ENCODE assay signal across 8 cellular contexts in genomic region chr1:224357626-224358124, GRCh38. TPM values are rescaled to one million over a fixed set of nuclear protein-coding genes. Genes with fewer than 3 reads are reported as not detected.
A peak's percentile ranks its signal among the peaks of the same experiment; 100 is the strongest.
DNase-seq lines count a peak whose midpoint lies in the region; ATAC-seq, FAIRE-seq and TF ChIP-seq lines count a peak whose summit lies in the region.

No MANE protein-coding gene starts in this region.

- H3K9me3 ChIP-seq in HepG2 (ENCODE audit: low read length) (no peaks in the 10 kb centered on the region), upper lobe of left lung (no peaks in the 10 kb centered on the region)

- H3K9ac ChIP-seq in KMS-11, result peak overlapping the region; percentile 17; the same call in 1 of the 2 replicates
- peak overlapping the region; percentile 72 for H3K9ac ChIP-seq in HepG2 (ENCODE audit: insufficient read depth, low read depth, low read length)

- POLR2A ChIA-PET in HepG2 (lab: Yijun Ruan, JAX), result interaction anchor here (1.9 kb wide), 1 partner anchor 28 kb away, joined by 5 read pairs; the partner anchor contains the start of gene NVL

- H3K4me1 ChIP-seq in KMS-11 (ENCODE audit: low read depth, poor library complexity, severe bottlenecking) (peaks cover 18% of the 10 kb centered on the region), HepG2 (ENCODE audit: insufficient read depth, low read length) (peaks cover 48% of the 10 kb centered on the region), upper lobe of left lung (peaks cover 14 to 38% (median 18%) of the 10 kb centered on the region in 4 donors)

- BruUV-seq in HepG2 (replicated peaks; lab: Mats Ljungman, UMichigan), result no TSS peak

- intact Hi-C loops in CD14-positive monocyte (cut with micrococcal nuclease) (no loop called here), HepG2 (cut with micrococcal nuclease; ENCODE audit: unreplicated experiment) (loop anchor here (5.0 kb wide), 1 partner anchor 100 kb away; no protein-coding TSS in a partner anchor), posterior vena cava (cut with DNase I) (loop anchor here in 1 of 2 donors (2.0 kb wide), 1 partner anchor 61 kb away; no protein-coding TSS in a partner anchor)

- CTCF ChIA-PET in HepG2 (lab: Yijun Ruan, JAX; ENCODE audit: low intra/inter-chr PET ratio, low total read pairs), result no interaction called here

- H3K4me3 Mint-ChIP-seq in CD14-positive monocyte, result peak overlapping the region; percentile 87 to 93

- H3K36me3 ChIP-seq in KMS-11 (ENCODE audit: insufficient read depth) (no peaks in the 10 kb centered on the region), HepG2 (replicated peaks in 1 of 2; ENCODE audit: control insufficient read depth in 1 of 2, insufficient read depth in 2 of 2, low read length in 2 of 2) (no peaks in the 10 kb centered on the region), upper lobe of left lung (no peaks in the 10 kb centered on the region)

- peaks cover 31% of the 10 kb centered on the region for H3K4me1 Mint-ChIP-seq in CD14-positive monocyte

- H2AFZ ChIP-seq in KMS-11 (ENCODE audit: low read depth) (peak overlapping the region; percentile 83), HepG2 (ENCODE audit: low read length) (no peak overlapping the region)

- H3K4me2 ChIP-seq in KMS-11, result peak overlapping the region; percentile 91
- peak overlapping the region; percentile 88 for H3K4me2 ChIP-seq in HepG2 (ENCODE audit: low read depth, low read length)

- peak; percentile 37 for ATAC-seq in HepG2
- ATAC-seq in upper lobe of left lung (ENCODE audit: low FRiP score in 2 of 2), result peak; percentile 41 to 60

- H4K20me1 ChIP-seq in KMS-11 (ENCODE audit: insufficient read depth) (no peaks in the 10 kb centered on the region), HepG2 (ENCODE audit: insufficient read depth, low read length) (0 out of 2 replicates have a peak, but pooled peaks cover 2% of the 10 kb centered on the region)

- H3K79me2 ChIP-seq in KMS-11 (ENCODE audit: insufficient read depth, low read depth), result peaks cover 26% of the 10 kb centered on the region; the same call in 1 of the 2 replicates
- peaks cover 32% of the 10 kb centered on the region for H3K79me2 ChIP-seq in HepG2 (ENCODE audit: insufficient read depth, low read length)

- in situ Hi-C loops in HepG2 (cut with HindIII; ENCODE audit: extremely low pct_ligation_motif_present, low pct_unique_long_range_greater_than_20kb), result no loop called here

- WGBS in HepG2 (ENCODE audit: low lambda C conversion rate), result 8% methylated on average over 9 of the region's 9 CpGs
- 16 to 19% methylated on average over 9 of the region's 9 CpGs for WGBS in upper lobe of left lung, 2 donors

- no peak for FAIRE-seq in HepG2 (lab: Jason Lieb, UNC)

- TF ChIP-seq CTCF in CD14-positive monocyte (IDR thresholded peaks at IDR 0.05) (no peak), KMS-11 (conservative IDR thresholded peaks at IDR 0.05; ENCODE audit: low read depth, low read length) (no peak), HepG2 (CRISPR knock-in tag; IDR thresholded peaks at IDR 0.05) (no peak), upper lobe of left lung (IDR thresholded peaks at IDR 0.05) (peak in 2 of 6 experiments; percentile 26)

- TF ChIP-seq RAD21 in HepG2 (CRISPR knock-in tag; IDR thresholded peaks at IDR 0.05), result no peak

- TF ChIP-seq POLR2A in HepG2 (IDR thresholded peaks at IDR 0.05; ENCODE audit: insufficient read depth in 1 of 2, low read depth in 2 of 2, low read length in 2 of 2), result no peak
- peak in 1 of 4 donors; percentile 55 for TF ChIP-seq POLR2A in upper lobe of left lung (IDR thresholded peaks at IDR 0.05)

- no peaks in the 10 kb centered on the region for H3K9me3 Mint-ChIP-seq in CD14-positive monocyte

- H3K4me3 ChIP-seq in KMS-11 (IDR thresholded peaks at IDR 0.05; ENCODE audit: insufficient read depth, low read depth, low read length) (peak overlapping the region; percentile 97), HepG2 (replicated peaks in 1 of 3; ENCODE audit: insufficient read depth in 1 of 3, low read depth in 2 of 3, low read length in 3 of 3) (peak overlapping the region; percentile 71 to 95 (median 90)), upper lobe of left lung (peak overlapping the region; percentile 81 to 100 (median 91))

- H3K27me3 Mint-ChIP-seq in CD14-positive monocyte (ENCODE audit: low read depth in 3 of 3), result no peaks in the 10 kb centered on the region

- H3K27me3 ChIP-seq in KMS-11 (ENCODE audit: insufficient read depth, low read depth), result no peaks in the 10 kb centered on the region
- H3K27me3 ChIP-seq in HepG2 (ENCODE audit: control insufficient read depth in 1 of 2, insufficient read depth in 2 of 2, low read length in 2 of 2), result no peaks in the 10 kb centered on the region; a peak in 1 of 5 replicates
- no peaks in the 10 kb centered on the region for H3K27me3 ChIP-seq in upper lobe of left lung

- DNase-seq in CD14-positive monocyte (ENCODE audit: low spot score) (peak; percentile 49), amniotic epithelial cell (ENCODE audit: low read depth) (peak; percentile 91), HepG2 (ENCODE audit: low spot score) (peak; percentile 30), upper lobe of left lung (no peak), cerebellum (ENCODE audit: low spot score) (no peak), NCI-H524 (lab: John Stamatoyannopoulos, UW) (no peak), posterior vena cava (ENCODE audit: low spot score) (no peak)

- H3K27ac Mint-ChIP-seq in CD14-positive monocyte, result peak overlapping the region; percentile 91 to 95 (median 92)

- H3K27ac ChIP-seq in KMS-11, result no peak overlapping the region
- peak overlapping the region; percentile 43 for H3K27ac ChIP-seq in HepG2 (ENCODE audit: extremely low read length, insufficient read depth, low read length)
- H3K27ac ChIP-seq in upper lobe of left lung, result peak overlapping the region; percentile 88 to 99 (median 91)

- TF ChIP-seq EP300 in HepG2 (IDR thresholded peaks at IDR 0.05; ENCODE audit: low read depth in 2 of 2, low read length in 2 of 2), result no peak
- no peak for TF ChIP-seq EP300 in HepG2 (CRISPR knock-in tag; IDR thresholded peaks at IDR 0.05; ENCODE audit: borderline replicate concordance)
- no peak for TF ChIP-seq EP300 in upper lobe of left lung (IDR thresholded peaks at IDR 0.05)

- peaks cover 15 to 32% of the 10 kb centered on the region in 2 donors for H3K36me3 Mint-ChIP-seq in CD14-positive monocyte

TF ChIP-seq in HepG2, 621 proteins besides CTCF, POLR2A, EP300 and RAD21 (continues in another document):
- 0 out of 2 replicates have a peak, but pooled peaks have one; percentile 15 for TF ChIP-seq GATAD2A (CRISPR knock-in tag; IDR thresholded peaks at IDR 0.05)

RNA-seq across cellular contexts. Expression of gene CNIH4, which starts 1.0 kb away (rescaled TPM):
- polyA plus RNA-seq in CD14-positive monocyte, result 100 to 1,000 TPM in 1 of 2 donors, 10 to 100 TPM in 1; 94.7 to 106 TPM
- 30.3 and 51.8 TPM in 2 replicates for total RNA-seq in HepG2 (2016; rRNA removed; fragmentation: Illumina TruSeq; extraction: Trizol)
- total RNA-seq in HepG2 (2016; cell fraction: cytosol; rRNA removed; fragmentation: Illumina TruSeq; extraction: Trizol; ENCODE audit: low read depth), result 22.2 and 22.5 TPM in 2 replicates
- total RNA-seq in HepG2 (2016; cell fraction: insoluble cytoplasmic fraction; rRNA removed; fragmentation: Illumina TruSeq; extraction: Trizol), result 35.5 and 50.0 TPM in 2 replicates
- total RNA-seq in HepG2 (2016; cell fraction: membrane; rRNA removed; fragmentation: Illumina TruSeq; extraction: Trizol), result 23.2 and 27.4 TPM in 2 replicates
- 36.2 and 41.0 TPM in 2 replicates for total RNA-seq in HepG2 (2016; cell fraction: nucleus; rRNA removed; fragmentation: Illumina TruSeq; extraction: Trizol)
- polyA plus RNA-seq in HepG2 (2011; rRNA removed), result 50.4 and 52.9 TPM in 2 replicates
- 35.6 and 59.3 TPM in 2 replicates for polyA plus RNA-seq in HepG2 (2011; cell fraction: cytosol; rRNA removed)
- polyA plus RNA-seq in HepG2 (2011; cell fraction: nucleus; rRNA removed), result 15.6 and 17.8 TPM in 2 replicates
- 43.8 and 59.5 TPM in 2 replicates for polyA plus RNA-seq in HepG2 (2012)
- polyA plus RNA-seq in HepG2 (2016; cell fraction: cytosol; fragmentation: Illumina TruSeq; extraction: Trizol; ENCODE audit: low read depth), result 22.0 and 24.7 TPM in 2 replicates
- 31.4 and 34.0 TPM in 2 replicates for polyA plus RNA-seq in HepG2 (2016; cell fraction: insoluble cytoplasmic fraction; fragmentation: Illumina TruSeq; extraction: Trizol; ENCODE audit: low read depth)
- 22.1 and 23.7 TPM in 2 replicates for polyA plus RNA-seq in HepG2 (2016; cell fraction: membrane; fragmentation: Illumina TruSeq; extraction: Trizol; ENCODE audit: low read depth)
- polyA plus RNA-seq in HepG2 (2016; cell fraction: nucleus; fragmentation: Illumina TruSeq; extraction: Trizol; ENCODE audit: insufficient read depth, low read depth), result 73.2 and 75.9 TPM in 2 replicates
- 26.3 and 42.7 TPM in 2 replicates for polyA minus RNA-seq in HepG2 (2011; rRNA and poly(A)+ RNA removed; ENCODE audit: low replicate concordance)
- 7.6 and 13.7 TPM in 2 replicates for polyA minus RNA-seq in HepG2 (2011; cell fraction: cytosol; rRNA and poly(A)+ RNA removed)
- polyA minus RNA-seq in HepG2 (2011; cell fraction: nucleus; rRNA and poly(A)+ RNA removed), result 13.1 and 13.3 TPM in 2 replicates
- total RNA-seq in upper lobe of left lung, result 10 to 100 TPM; 19.2 to 86.6 (median 38.5) TPM
- total RNA-seq in cerebellum, result 25.9 TPM
- total RNA-seq in posterior vena cava, result 10 to 100 TPM; 62.2 to 77.7 TPM

RNA-seq across cellular contexts. Expression of gene NVL, which starts 27.7 kb away (rescaled TPM):
- polyA plus RNA-seq in CD14-positive monocyte (1 to 10 TPM; 8.4 to 9.6 TPM), HepG2 (2011; rRNA removed) (7.6 and 8.3 TPM in 2 replicates)
- total RNA-seq in HepG2 (2016; rRNA removed; fragmentation: Illumina TruSeq; extraction: Trizol) (18.2 and 21.0 TPM in 2 replicates), upper lobe of left lung (10 to 100 TPM; 20.2 to 56.6 (median 34.1) TPM), cerebellum (42.1 TPM), posterior vena cava (10 to 100 TPM; 17.7 to 19.3 TPM)
- 7.4 and 8.8 TPM in 2 replicates for total RNA-seq in HepG2 (2016; cell fraction: cytosol; rRNA removed; fragmentation: Illumina TruSeq; extraction: Trizol; ENCODE audit: low read depth)
- 21.2 and 22.7 TPM in 2 replicates for total RNA-seq in HepG2 (2016; cell fraction: insoluble cytoplasmic fraction; rRNA removed; fragmentation: Illumina TruSeq; extraction: Trizol)
- total RNA-seq in HepG2 (2016; cell fraction: membrane; rRNA removed; fragmentation: Illumina TruSeq; extraction: Trizol), result 10.7 and 11.3 TPM in 2 replicates
- 35.2 and 36.4 TPM in 2 replicates for total RNA-seq in HepG2 (2016; cell fraction: nucleus; rRNA removed; fragmentation: Illumina TruSeq; extraction: Trizol)
- polyA plus RNA-seq in HepG2 (2011; cell fraction: cytosol; rRNA removed), result 4.7 and 6.7 TPM in 2 replicates
- 7.7 and 8.8 TPM in 2 replicates for polyA plus RNA-seq in HepG2 (2011; cell fraction: nucleus; rRNA removed)
- polyA plus RNA-seq in HepG2 (2012), result 8.4 and 8.9 TPM in 2 replicates
- 4.2 and 5.2 TPM in 2 replicates for polyA plus RNA-seq in HepG2 (2016; cell fraction: cytosol; fragmentation: Illumina TruSeq; extraction: Trizol; ENCODE audit: low read depth)
- 17.3 and 18.5 TPM in 2 replicates for polyA plus RNA-seq in HepG2 (2016; cell fraction: insoluble cytoplasmic fraction; fragmentation: Illumina TruSeq; extraction: Trizol; ENCODE audit: low read depth)
- 6.9 and 8.0 TPM in 2 replicates for polyA plus RNA-seq in HepG2 (2016; cell fraction: membrane; fragmentation: Illumina TruSeq; extraction: Trizol; ENCODE audit: low read depth)
- polyA plus RNA-seq in HepG2 (2016; cell fraction: nucleus; fragmentation: Illumina TruSeq; extraction: Trizol; ENCODE audit: insufficient read depth, low read depth), result 24.4 and 33.8 TPM in 2 replicates
- polyA minus RNA-seq in HepG2 (2011; rRNA and poly(A)+ RNA removed; ENCODE audit: low replicate concordance), result 7.1 and 34.1 TPM in 2 replicates
- 6.9 and 7.8 TPM in 2 replicates for polyA minus RNA-seq in HepG2 (2011; cell fraction: cytosol; rRNA and poly(A)+ RNA removed)
- 32.3 and 38.8 TPM in 2 replicates for polyA minus RNA-seq in HepG2 (2011; cell fraction: nucleus; rRNA and poly(A)+ RNA removed)

Comparison
In these comparisons a context has a peak if more than half of its experiments do, and no peak if none do; other contexts are left out.
1. DNase-seq: peak in CD14-positive monocyte (single experiment), amniotic epithelial cell (single experiment) and HepG2 (single experiment); none in upper lobe of left lung (0 of 2), cerebellum (single experiment), NCI-H524 (0 of 2) and posterior vena cava (single experiment).
2. Peak in every context shown above with its lines, with median percentiles within 50 percentile points of each other: H3K4me3 ChIP-seq.